ENCODE assay signal across 11 cellular contexts in genomic region chr2:85647823-85648526, GRCh38. TPM values are rescaled to one million over a fixed set of nuclear protein-coding genes. Genes with fewer than 3 reads are reported as not detected.
A peak's percentile ranks its signal among the peaks of the same experiment; 100 is the strongest.
DNase-seq lines count a peak whose midpoint lies in the region; ATAC-seq and TF ChIP-seq lines count a peak whose summit lies in the region.
"Had no signal": no experiment of that assay in that cellular context is flagged by ENCODE, and none has a peak within 500 bp of the region (broad histone marks: within the 10 kb centered on the region; RNA-seq: fewer than 3 reads in every experiment).

No MANE protein-coding gene starts in this region.

- H3K27me3 Mint-ChIP-seq in CD14-positive monocyte (ENCODE audit: low read depth in 3 of 3) = peaks cover 0 to 1% (median 0%) of the 10 kb centered on the region in 3 donors
- H3K27me3 Mint-ChIP-seq in endothelial cell (ENCODE audit: unreplicated experiment) = no peaks in the 10 kb centered on the region

- H3K9me3 Mint-ChIP-seq in CD14-positive monocyte (no peaks in the 10 kb centered on the region), endothelial cell (ENCODE audit: unreplicated experiment) (no peaks in the 10 kb centered on the region)

- H3K4me3 Mint-ChIP-seq in CD14-positive monocyte (no peak overlapping the region), endothelial cell (ENCODE audit: unreplicated experiment) (peak overlapping the region; percentile 10)

- DNase-seq in CD14-positive monocyte (ENCODE audit: low spot score) (no peak), endothelial cell (ENCODE audit: low spot score) (no peak), NCI-H345 (lab: John Stamatoyannopoulos, UW) (no peak), 8988T (no peak), activated gamma-delta T cell (lab: John Stamatoyannopoulos, UW) (no peak)
- DNase-seq: left colon had no signal

- peaks cover 86 to 98% of the 10 kb centered on the region in 2 donors for H3K36me3 Mint-ChIP-seq in CD14-positive monocyte
- H3K36me3 Mint-ChIP-seq in endothelial cell (ENCODE audit: low read depth, unreplicated experiment) = peaks cover 48% of the 10 kb centered on the region

- H3K27ac Mint-ChIP-seq in CD14-positive monocyte (peak overlapping the region; percentile 53 to 82 (median 64)), endothelial cell (ENCODE audit: unreplicated experiment) (no peak overlapping the region)

- H3K4me1 Mint-ChIP-seq in CD14-positive monocyte = peaks cover 15% of the 10 kb centered on the region
- H3K4me1 Mint-ChIP-seq in endothelial cell (ENCODE audit: unreplicated experiment) = peaks cover 8% of the 10 kb centered on the region

- ATAC-seq in GM19452 (IDR thresholded peaks at IDR 0.05; ENCODE audit: unreplicated experiment) = peak; percentile 63
- ATAC-seq in HG03460 (IDR thresholded peaks at IDR 0.05; ENCODE audit: unreplicated experiment) = peak; percentile 84
- no peak for ATAC-seq in HG02759 (IDR thresholded peaks at IDR 0.05; ENCODE audit: unreplicated experiment)
- ATAC-seq: left colon had no signal

- intact Hi-C loops in CD14-positive monocyte (cut with micrococcal nuclease) = no loop called here

- TF ChIP-seq CTCF in CD14-positive monocyte (IDR thresholded peaks at IDR 0.05) = no peak
- no peak for TF ChIP-seq CTCF in endothelial cell (IDR thresholded peaks at IDR 0.05; ENCODE audit: unreplicated experiment)

RNA-seq across cellular contexts. Expression of gene SFTPB, which starts 20.0 kb away (rescaled TPM):
- under 1 TPM in 1 of 2 donors, not detected in 1; 0.18 TPM for polyA plus RNA-seq in CD14-positive monocyte
- total RNA-seq in endothelial cell (ENCODE audit: unreplicated experiment) = not detected
- total RNA-seq: bronchial epithelial cell, left colon, M059J had no signal

RNA-seq across cellular contexts. Expression of gene USP39, which starts 32.0 kb away (rescaled TPM):
- polyA plus RNA-seq in CD14-positive monocyte = 10 to 100 TPM; 48.0 to 48.3 TPM
- 64.0 TPM for total RNA-seq in endothelial cell (ENCODE audit: unreplicated experiment)

RNA-seq across cellular contexts. Expression of gene C2orf68, which starts 36.1 kb away (rescaled TPM):
- polyA plus RNA-seq in CD14-positive monocyte = 10 to 100 TPM; 24.2 to 30.7 TPM
- 47.5 TPM for total RNA-seq in endothelial cell (ENCODE audit: unreplicated experiment)

RNA-seq across cellular contexts. Expression of gene TMEM150A, which starts 45.5 kb away (rescaled TPM):
- polyA plus RNA-seq in CD14-positive monocyte = 10 to 100 TPM; 24.7 to 26.6 TPM
- 42.4 TPM for total RNA-seq in endothelial cell (ENCODE audit: unreplicated experiment)

RNA-seq across cellular contexts. Expression of gene GNLY, which starts 46.2 kb away (rescaled TPM):
- polyA plus RNA-seq in CD14-positive monocyte = 10 to 100 TPM; 11.1 to 13.2 TPM
- total RNA-seq in endothelial cell (ENCODE audit: unreplicated experiment) = not detected
- total RNA-seq: bronchial epithelial cell, M059J had no signal
